Comparison of ENCODE assay signal across 28 cellular contexts in genomic region chr9:87442451-87442850, GRCh38.
"Had no signal": no experiment of that assay in that cellular context is flagged by ENCODE, and none has a peak within 500 bp of the region (broad histone marks: within the 10 kb centered on the region; RNA-seq: fewer than 3 reads in every experiment).

No MANE protein-coding gene starts in this region.

- H3K36me3 Mint-ChIP-seq: activated naive CD8-positive, alpha-beta T cell; T-cell had no signal

- H3K4me3 Mint-ChIP-seq: activated CD4-positive, alpha-beta memory T cell treated with anti-CD3 and anti-CD28 coated beads, Interleukin-2, amount 10 ng/mL, durations not matched to agents 7 days and 5 days; activated CD4-positive, alpha-beta T cell treated with anti-CD3 and anti-CD28 coated beads, Interleukin-2, amount 10 ng/mL, durations not matched to agents 7 days and 5 days; activated naive CD4-positive, alpha-beta T cell treated with anti-CD3 and anti-CD28 coated beads for 36 hours; activated naive CD8-positive, alpha-beta T cell; activated T-helper 17 cell treated with anti-CD3 and anti-CD28 coated beads, Interleukin-2, amount 50 U/mL, for 72 hours; T-cell had no signal

- FAIRE-seq: TTC549 had no signal

- H3K27ac Mint-ChIP-seq: activated CD4-positive, alpha-beta memory T cell treated with anti-CD3 and anti-CD28 coated beads, Interleukin-2, amount 10 ng/mL, durations not matched to agents 7 days and 5 days; activated CD4-positive, alpha-beta T cell treated with anti-CD3 and anti-CD28 coated beads, Interleukin-2, amount 10 ng/mL, durations not matched to agents 7 days and 5 days; activated naive CD4-positive, alpha-beta T cell treated with anti-CD3 and anti-CD28 coated beads for 36 hours; activated naive CD8-positive, alpha-beta T cell; activated T-helper 17 cell treated with anti-CD3 and anti-CD28 coated beads, Interleukin-2, amount 50 U/mL, for 72 hours; T-cell had no signal

- H3K9me3 Mint-ChIP-seq: activated naive CD4-positive, alpha-beta T cell treated with anti-CD3 and anti-CD28 coated beads for 36 hours; activated T-helper 17 cell treated with anti-CD3 and anti-CD28 coated beads, Interleukin-2, amount 50 U/mL, for 72 hours had no signal

- H3K27me3 Mint-ChIP-seq: activated CD4-positive, alpha-beta memory T cell treated with anti-CD3 and anti-CD28 coated beads, Interleukin-2, amount 10 ng/mL, durations not matched to agents 7 days and 5 days; activated CD4-positive, alpha-beta T cell treated with anti-CD3 and anti-CD28 coated beads, Interleukin-2, amount 10 ng/mL, durations not matched to agents 7 days and 5 days; activated naive CD8-positive, alpha-beta T cell; T-cell had no signal

- H3K4me1 Mint-ChIP-seq: activated CD4-positive, alpha-beta memory T cell treated with anti-CD3 and anti-CD28 coated beads, Interleukin-2, amount 10 ng/mL, durations not matched to agents 7 days and 5 days; activated CD4-positive, alpha-beta T cell treated with anti-CD3 and anti-CD28 coated beads, Interleukin-2, amount 10 ng/mL, durations not matched to agents 7 days and 5 days; activated T-helper 17 cell treated with anti-CD3 and anti-CD28 coated beads, Interleukin-2, amount 50 U/mL, for 72 hours had no signal

- H3K36me3 ChIP-seq: brain microvascular endothelial cell had no signal

- H3K27ac ChIP-seq: brain microvascular endothelial cell, VCaP had no signal

- H3K27me3 ChIP-seq: brain microvascular endothelial cell had no signal

- DNase-seq: activated CD4-positive, alpha-beta memory T cell treated with anti-CD3 and anti-CD28 coated beads, Interleukin-2, amount 10 ng/mL, durations not matched to agents 7 days and 5 days; activated CD4-positive, alpha-beta T cell treated with anti-CD3 and anti-CD28 coated beads, Interleukin-2, amount 10 ng/mL, durations not matched to agents 7 days and 5 days; activated CD4-positive, CD25-positive, alpha-beta regulatory T cell; activated gamma-delta T cell; activated naive CD4-positive, alpha-beta T cell treated with anti-CD3 and anti-CD28 coated beads for 36 hours; activated T-cell treated with anti-CD3 and anti-CD28 coated beads for 4 hours; activated T-cell treated with anti-CD3 and anti-CD28 coated beads, Interleukin-2, amount 50 U/mL, for 48 hours; amygdala; brain microvascular endothelial cell; KG1; NCI-H1092; NCI-H1417; NCI-H1694; NCI-H2029; NCI-H2107; NCI-H2171 treated with DMSO at 0.1 percent for 48 hours; NCI-H226; NCI-H526; NCI-H82; OCI-M1; SHP77; T-cell; T-helper 2 cell; T1000 had no signal
